13 cellular contexts compared by ENCODE assay signal in the genomic region with DNA sequence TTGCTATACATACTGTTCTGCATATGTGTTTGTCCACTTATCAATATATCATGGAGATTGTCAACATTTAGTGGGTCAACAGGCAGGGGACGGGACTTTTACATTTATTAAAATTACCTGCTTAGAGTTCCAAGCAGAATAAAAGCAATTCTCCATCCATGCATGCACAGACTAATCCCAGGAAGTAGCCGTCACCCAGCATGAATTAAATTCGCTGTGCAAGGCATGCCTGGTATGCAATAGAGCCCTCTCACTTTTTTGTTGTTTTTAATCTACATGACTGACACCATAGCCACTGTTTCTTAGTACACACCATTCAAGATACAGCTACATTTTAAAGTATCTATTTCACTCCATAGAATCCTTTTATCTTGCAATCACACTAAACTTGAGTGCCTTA.
"Had no signal": no experiment of that assay in that cellular context is flagged by ENCODE, and none has a peak within 500 bp of the region (broad histone marks: within the 10 kb centered on the region; RNA-seq: fewer than 3 reads in every experiment).

No MANE protein-coding gene starts in this region.

- ATAC-seq: activated naive CD4-positive, alpha-beta T cell treated with anti-CD3 and anti-CD28 coated beads, Interleukin-2, amount 50 U/mL, for 72 hours; activated T-cell treated with anti-CD3 and anti-CD28 coated beads, Interleukin-2, amount 50 U/mL, for 4 hours; left colon had no signal

- H3K9me3 ChIP-seq: ovary had no signal

- H3K27me3 ChIP-seq: brain microvascular endothelial cell, hepatocyte, ovary had no signal

- H3K4me3 ChIP-seq: dorsolateral prefrontal cortex, hepatocyte, ovary, skin epidermis had no signal

- DNase-seq: activated CD4-positive, alpha-beta memory T cell treated with anti-CD3 and anti-CD28 coated beads for 36 hours; activated effector memory CD4-positive, alpha-beta T cell treated with anti-CD3 and anti-CD28 coated beads, Interleukin-2, amount 50 U/mL, for 16 hours; activated T-cell treated with anti-CD3 and anti-CD28 coated beads, Interleukin-2, amount 50 U/mL, for 4 hours; amniotic stem cell; brain microvascular endothelial cell; dorsolateral prefrontal cortex; left colon; nephron progenitor cell; ovary; T-helper 9 cell had no signal

- H3K36me3 ChIP-seq: brain microvascular endothelial cell, ovary had no signal

- H3K27ac ChIP-seq: brain microvascular endothelial cell, dorsolateral prefrontal cortex, hepatocyte, ovary, skin epidermis had no signal
